ENCODE assay signal across 1 cellular context in the genomic region with DNA sequence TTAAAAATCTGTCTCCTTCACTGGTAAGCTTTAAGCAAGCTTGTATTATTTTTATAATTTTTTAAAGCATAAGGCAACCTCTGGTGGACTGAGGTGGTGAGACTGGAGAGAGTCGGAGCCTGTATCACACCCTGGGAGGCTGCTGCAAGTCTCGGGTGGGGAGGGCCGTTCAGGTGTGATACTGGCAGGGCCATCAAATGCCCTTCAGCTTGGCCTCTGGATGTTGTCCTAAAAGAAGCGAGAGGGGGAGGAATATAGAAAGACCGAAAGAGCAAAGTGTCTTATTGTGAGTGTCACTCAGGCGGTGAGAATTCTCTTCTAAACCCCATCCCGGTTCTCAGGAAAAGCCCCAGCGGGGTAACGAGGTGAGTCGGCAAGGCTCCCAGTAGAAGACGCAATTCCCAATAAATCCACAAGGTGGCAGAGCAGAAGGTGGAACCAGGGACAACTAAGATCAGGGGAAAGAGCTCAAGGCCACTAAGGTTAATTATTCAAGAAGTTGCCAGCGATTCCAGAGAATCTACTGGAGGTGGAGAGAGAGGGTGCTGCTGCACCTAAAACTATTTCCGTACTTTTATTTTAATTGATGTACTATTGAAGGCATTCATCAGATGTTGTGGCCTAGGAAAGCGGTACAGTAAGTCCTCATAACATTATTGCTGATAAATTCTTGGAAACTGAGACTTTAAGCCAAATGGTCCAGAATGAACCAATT.
A peak's percentile ranks its signal among the peaks of the same experiment; 100 is the strongest.
TF ChIP-seq lines count a peak whose summit lies in the region.

No MANE protein-coding gene starts in this region.

TF ChIP-seq in HepG2, 621 proteins besides CTCF, POLR2A, EP300 and RAD21 (continued from another document and continues in another):
- TF ChIP-seq, protein P1, sequence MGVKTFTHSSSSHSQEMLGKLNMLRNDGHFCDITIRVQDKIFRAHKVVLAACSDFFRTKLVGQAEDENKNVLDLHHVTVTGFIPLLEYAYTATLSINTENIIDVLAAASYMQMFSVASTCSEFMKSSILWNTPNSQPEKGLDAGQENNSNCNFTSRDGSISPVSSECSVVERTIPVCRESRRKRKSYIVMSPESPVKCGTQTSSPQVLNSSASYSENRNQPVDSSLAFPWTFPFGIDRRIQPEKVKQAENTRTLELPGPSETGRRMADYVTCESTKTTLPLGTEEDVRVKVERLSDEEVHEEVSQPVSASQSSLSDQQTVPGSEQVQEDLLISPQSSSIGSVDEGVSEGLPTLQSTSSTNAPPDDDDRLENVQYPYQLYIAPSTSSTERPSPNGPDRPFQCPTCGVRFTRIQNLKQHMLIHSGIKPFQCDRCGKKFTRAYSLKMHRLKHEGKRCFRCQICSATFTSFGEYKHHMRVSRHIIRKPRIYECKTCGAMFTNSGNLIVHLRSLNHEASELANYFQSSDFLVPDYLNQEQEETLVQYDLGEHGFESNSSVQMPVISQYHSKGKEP (CRISPR knock-in tag; IDR thresholded peaks at IDR 0.05) = no peak
- TF ChIP-seq, protein P2, sequence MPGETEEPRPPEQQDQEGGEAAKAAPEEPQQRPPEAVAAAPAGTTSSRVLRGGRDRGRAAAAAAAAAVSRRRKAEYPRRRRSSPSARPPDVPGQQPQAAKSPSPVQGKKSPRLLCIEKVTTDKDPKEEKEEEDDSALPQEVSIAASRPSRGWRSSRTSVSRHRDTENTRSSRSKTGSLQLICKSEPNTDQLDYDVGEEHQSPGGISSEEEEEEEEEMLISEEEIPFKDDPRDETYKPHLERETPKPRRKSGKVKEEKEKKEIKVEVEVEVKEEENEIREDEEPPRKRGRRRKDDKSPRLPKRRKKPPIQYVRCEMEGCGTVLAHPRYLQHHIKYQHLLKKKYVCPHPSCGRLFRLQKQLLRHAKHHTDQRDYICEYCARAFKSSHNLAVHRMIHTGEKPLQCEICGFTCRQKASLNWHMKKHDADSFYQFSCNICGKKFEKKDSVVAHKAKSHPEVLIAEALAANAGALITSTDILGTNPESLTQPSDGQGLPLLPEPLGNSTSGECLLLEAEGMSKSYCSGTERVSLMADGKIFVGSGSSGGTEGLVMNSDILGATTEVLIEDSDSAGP (CRISPR knock-in tag; IDR thresholded peaks at IDR 0.05; ENCODE audit: borderline replicate concordance) = no peak
- TF ChIP-seq NFKB2 (CRISPR knock-in tag; IDR thresholded peaks at IDR 0.05; ENCODE audit: borderline replicate concordance) (no peak), MBNL3 (CRISPR knock-in tag; conservative IDR thresholded peaks at IDR 0.05) (no peak), TCF7L2 (IDR thresholded peaks at IDR 0.05; ENCODE audit: low read depth, low read length) (no peak), ZSCAN22 (CRISPR knock-in tag; IDR thresholded peaks at IDR 0.05) (no peak), ZNF207 (IDR thresholded peaks at IDR 0.05; ENCODE audit: borderline replicate concordance) (no peak), HNRNPUL1 (IDR thresholded peaks at IDR 0.05; ENCODE audit: low read depth, low read length) (no peak), NRL (CRISPR knock-in tag; IDR thresholded peaks at IDR 0.05; ENCODE audit: borderline replicate concordance) (no peak), ZBTB1 (CRISPR knock-in tag; IDR thresholded peaks at IDR 0.05; ENCODE audit: borderline replicate concordance) (no peak), HMGA1 (CRISPR knock-in tag; conservative IDR thresholded peaks at IDR 0.05) (no peak), ZNF337 (CRISPR knock-in tag; IDR thresholded peaks at IDR 0.05; ENCODE audit: borderline replicate concordance, low read depth) (no peak), HOXA5 (CRISPR knock-in tag; IDR thresholded peaks at IDR 0.05) (0 out of 2 replicates have a peak, but pooled peaks have one; percentile 28), HOXA7 (CRISPR knock-in tag; IDR thresholded peaks at IDR 0.05) (no peak), ATF7 (IDR thresholded peaks at IDR 0.05) (no peak), ATF7 (CRISPR knock-in tag; IDR thresholded peaks at IDR 0.05) (no peak), ZFP82 (CRISPR knock-in tag; IDR thresholded peaks at IDR 0.05; ENCODE audit: borderline replicate concordance) (no peak), MATR3 (CRISPR knock-in tag; IDR thresholded peaks at IDR 0.05) (no peak), ZNF382 (CRISPR knock-in tag; IDR thresholded peaks at IDR 0.05; ENCODE audit: borderline replicate concordance) (no peak), KDM2A (CRISPR knock-in tag; IDR thresholded peaks at IDR 0.05; ENCODE audit: borderline replicate concordance, low read depth) (peak; percentile 48; the same call in 1 of the 2 replicates), ZNF138 (CRISPR knock-in tag; IDR thresholded peaks at IDR 0.05; ENCODE audit: low read depth) (no peak), ZNF317 (CRISPR knock-in tag; IDR thresholded peaks at IDR 0.05) (no peak), ZNF7 (CRISPR knock-in tag; IDR thresholded peaks at IDR 0.05) (no peak), JDP2 (CRISPR knock-in tag; IDR thresholded peaks at IDR 0.05; ENCODE audit: borderline replicate concordance) (no peak), ZNF547 (CRISPR knock-in tag; IDR thresholded peaks at IDR 0.05) (no peak)
- TF ChIP-seq, protein P3, sequence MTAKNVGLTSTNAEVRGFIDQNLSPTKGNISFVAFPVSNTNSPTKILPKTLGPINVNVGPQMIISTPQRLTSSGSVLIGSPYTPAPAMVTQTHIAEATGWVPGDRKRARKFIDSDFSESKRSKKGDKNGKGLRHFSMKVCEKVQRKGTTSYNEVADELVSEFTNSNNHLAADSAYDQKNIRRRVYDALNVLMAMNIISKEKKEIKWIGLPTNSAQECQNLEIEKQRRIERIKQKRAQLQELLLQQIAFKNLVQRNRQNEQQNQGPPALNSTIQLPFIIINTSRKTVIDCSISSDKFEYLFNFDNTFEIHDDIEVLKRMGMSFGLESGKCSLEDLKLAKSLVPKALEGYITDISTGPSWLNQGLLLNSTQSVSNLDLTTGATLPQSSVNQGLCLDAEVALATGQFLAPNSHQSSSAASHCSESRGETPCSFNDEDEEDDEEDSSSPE (CRISPR knock-in tag; IDR thresholded peaks at IDR 0.05) = no peak
- TF ChIP-seq, protein P4, sequence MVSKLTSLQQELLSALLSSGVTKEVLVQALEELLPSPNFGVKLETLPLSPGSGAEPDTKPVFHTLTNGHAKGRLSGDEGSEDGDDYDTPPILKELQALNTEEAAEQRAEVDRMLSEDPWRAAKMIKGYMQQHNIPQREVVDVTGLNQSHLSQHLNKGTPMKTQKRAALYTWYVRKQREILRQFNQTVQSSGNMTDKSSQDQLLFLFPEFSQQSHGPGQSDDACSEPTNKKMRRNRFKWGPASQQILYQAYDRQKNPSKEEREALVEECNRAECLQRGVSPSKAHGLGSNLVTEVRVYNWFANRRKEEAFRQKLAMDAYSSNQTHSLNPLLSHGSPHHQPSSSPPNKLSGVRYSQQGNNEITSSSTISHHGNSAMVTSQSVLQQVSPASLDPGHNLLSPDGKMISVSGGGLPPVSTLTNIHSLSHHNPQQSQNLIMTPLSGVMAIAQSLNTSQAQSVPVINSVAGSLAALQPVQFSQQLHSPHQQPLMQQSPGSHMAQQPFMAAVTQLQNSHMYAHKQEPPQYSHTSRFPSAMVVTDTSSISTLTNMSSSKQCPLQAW (CRISPR knock-in tag; IDR thresholded peaks at IDR 0.05) = peak; percentile 91
- TF ChIP-seq, protein P5, sequence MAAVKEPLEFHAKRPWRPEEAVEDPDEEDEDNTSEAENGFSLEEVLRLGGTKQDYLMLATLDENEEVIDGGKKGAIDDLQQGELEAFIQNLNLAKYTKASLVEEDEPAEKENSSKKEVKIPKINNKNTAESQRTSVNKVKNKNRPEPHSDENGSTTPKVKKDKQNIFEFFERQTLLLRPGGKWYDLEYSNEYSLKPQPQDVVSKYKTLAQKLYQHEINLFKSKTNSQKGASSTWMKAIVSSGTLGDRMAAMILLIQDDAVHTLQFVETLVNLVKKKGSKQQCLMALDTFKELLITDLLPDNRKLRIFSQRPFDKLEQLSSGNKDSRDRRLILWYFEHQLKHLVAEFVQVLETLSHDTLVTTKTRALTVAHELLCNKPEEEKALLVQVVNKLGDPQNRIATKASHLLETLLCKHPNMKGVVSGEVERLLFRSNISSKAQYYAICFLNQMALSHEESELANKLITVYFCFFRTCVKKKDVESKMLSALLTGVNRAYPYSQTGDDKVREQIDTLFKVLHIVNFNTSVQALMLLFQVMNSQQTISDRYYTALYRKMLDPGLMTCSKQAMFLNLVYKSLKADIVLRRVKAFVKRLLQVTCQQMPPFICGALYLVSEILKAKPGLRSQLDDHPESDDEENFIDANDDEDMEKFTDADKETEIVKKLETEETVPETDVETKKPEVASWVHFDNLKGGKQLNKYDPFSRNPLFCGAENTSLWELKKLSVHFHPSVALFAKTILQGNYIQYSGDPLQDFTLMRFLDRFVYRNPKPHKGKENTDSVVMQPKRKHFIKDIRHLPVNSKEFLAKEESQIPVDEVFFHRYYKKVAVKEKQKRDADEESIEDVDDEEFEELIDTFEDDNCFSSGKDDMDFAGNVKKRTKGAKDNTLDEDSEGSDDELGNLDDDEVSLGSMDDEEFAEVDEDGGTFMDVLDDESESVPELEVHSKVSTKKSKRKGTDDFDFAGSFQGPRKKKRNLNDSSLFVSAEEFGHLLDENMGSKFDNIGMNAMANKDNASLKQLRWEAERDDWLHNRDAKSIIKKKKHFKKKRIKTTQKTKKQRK (IDR thresholded peaks at IDR 0.05; ENCODE audit: low read length) = no peak
- TF ChIP-seq, protein P6, sequence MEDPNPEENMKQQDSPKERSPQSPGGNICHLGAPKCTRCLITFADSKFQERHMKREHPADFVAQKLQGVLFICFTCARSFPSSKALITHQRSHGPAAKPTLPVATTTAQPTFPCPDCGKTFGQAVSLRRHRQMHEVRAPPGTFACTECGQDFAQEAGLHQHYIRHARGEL (CRISPR knock-in tag; IDR thresholded peaks at IDR 0.05) = no peak
- TF ChIP-seq, protein P7, sequence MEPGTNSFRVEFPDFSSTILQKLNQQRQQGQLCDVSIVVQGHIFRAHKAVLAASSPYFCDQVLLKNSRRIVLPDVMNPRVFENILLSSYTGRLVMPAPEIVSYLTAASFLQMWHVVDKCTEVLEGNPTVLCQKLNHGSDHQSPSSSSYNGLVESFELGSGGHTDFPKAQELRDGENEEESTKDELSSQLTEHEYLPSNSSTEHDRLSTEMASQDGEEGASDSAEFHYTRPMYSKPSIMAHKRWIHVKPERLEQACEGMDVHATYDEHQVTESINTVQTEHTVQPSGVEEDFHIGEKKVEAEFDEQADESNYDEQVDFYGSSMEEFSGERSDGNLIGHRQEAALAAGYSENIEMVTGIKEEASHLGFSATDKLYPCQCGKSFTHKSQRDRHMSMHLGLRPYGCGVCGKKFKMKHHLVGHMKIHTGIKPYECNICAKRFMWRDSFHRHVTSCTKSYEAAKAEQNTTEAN (CRISPR knock-in tag; conservative IDR thresholded peaks at IDR 0.05) = no peak
- TF ChIP-seq, protein P8, sequence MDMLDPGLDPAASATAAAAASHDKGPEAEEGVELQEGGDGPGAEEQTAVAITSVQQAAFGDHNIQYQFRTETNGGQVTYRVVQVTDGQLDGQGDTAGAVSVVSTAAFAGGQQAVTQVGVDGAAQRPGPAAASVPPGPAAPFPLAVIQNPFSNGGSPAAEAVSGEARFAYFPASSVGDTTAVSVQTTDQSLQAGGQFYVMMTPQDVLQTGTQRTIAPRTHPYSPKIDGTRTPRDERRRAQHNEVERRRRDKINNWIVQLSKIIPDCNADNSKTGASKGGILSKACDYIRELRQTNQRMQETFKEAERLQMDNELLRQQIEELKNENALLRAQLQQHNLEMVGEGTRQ (IDR thresholded peaks at IDR 0.05; ENCODE audit: low read depth, low read length) = no peak
- TF ChIP-seq, protein P8 (CRISPR knock-in tag; IDR thresholded peaks at IDR 0.05; ENCODE audit: borderline replicate concordance) = no peak
- TF ChIP-seq, protein P9, sequence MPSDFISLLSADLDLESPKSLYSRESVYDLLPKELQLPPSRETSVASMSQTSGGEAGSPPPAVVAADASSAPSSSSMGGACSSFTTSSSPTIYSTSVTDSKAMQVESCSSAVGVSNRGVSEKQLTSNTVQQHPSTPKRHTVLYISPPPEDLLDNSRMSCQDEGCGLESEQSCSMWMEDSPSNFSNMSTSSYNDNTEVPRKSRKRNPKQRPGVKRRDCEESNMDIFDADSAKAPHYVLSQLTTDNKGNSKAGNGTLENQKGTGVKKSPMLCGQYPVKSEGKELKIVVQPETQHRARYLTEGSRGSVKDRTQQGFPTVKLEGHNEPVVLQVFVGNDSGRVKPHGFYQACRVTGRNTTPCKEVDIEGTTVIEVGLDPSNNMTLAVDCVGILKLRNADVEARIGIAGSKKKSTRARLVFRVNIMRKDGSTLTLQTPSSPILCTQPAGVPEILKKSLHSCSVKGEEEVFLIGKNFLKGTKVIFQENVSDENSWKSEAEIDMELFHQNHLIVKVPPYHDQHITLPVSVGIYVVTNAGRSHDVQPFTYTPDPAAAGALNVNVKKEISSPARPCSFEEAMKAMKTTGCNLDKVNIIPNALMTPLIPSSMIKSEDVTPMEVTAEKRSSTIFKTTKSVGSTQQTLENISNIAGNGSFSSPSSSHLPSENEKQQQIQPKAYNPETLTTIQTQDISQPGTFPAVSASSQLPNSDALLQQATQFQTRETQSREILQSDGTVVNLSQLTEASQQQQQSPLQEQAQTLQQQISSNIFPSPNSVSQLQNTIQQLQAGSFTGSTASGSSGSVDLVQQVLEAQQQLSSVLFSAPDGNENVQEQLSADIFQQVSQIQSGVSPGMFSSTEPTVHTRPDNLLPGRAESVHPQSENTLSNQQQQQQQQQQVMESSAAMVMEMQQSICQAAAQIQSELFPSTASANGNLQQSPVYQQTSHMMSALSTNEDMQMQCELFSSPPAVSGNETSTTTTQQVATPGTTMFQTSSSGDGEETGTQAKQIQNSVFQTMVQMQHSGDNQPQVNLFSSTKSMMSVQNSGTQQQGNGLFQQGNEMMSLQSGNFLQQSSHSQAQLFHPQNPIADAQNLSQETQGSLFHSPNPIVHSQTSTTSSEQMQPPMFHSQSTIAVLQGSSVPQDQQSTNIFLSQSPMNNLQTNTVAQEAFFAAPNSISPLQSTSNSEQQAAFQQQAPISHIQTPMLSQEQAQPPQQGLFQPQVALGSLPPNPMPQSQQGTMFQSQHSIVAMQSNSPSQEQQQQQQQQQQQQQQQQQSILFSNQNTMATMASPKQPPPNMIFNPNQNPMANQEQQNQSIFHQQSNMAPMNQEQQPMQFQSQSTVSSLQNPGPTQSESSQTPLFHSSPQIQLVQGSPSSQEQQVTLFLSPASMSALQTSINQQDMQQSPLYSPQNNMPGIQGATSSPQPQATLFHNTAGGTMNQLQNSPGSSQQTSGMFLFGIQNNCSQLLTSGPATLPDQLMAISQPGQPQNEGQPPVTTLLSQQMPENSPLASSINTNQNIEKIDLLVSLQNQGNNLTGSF (CRISPR knock-in tag; IDR thresholded peaks at IDR 0.05) = no peak
- TF ChIP-seq, protein P10, sequence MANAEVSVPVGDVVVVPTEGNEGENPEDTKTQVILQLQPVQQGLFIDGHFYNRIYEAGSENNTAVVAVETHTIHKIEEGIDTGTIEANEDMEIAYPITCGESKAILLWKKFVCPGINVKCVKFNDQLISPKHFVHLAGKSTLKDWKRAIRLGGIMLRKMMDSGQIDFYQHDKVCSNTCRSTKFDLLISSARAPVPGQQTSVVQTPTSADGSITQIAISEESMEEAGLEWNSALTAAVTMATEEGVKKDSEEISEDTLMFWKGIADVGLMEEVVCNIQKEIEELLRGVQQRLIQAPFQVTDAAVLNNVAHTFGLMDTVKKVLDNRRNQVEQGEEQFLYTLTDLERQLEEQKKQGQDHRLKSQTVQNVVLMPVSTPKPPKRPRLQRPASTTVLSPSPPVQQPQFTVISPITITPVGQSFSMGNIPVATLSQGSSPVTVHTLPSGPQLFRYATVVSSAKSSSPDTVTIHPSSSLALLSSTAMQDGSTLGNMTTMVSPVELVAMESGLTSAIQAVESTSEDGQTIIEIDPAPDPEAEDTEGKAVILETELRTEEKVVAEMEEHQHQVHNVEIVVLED (CRISPR knock-in tag; IDR thresholded peaks at IDR 0.05; ENCODE audit: borderline replicate concordance) = no peak
